Comparison of ENCODE assay signal across 15 cellular contexts in genomic region chr4:59969909-59970308, GRCh38.
DNase-seq lines count a peak whose midpoint lies in the region; ATAC-seq and TF ChIP-seq lines count a peak whose summit lies in the region.
"Had no signal": no experiment of that assay in that cellular context is flagged by ENCODE, and none has a peak within 500 bp of the region (broad histone marks: within the 10 kb centered on the region; RNA-seq: fewer than 3 reads in every experiment).

No MANE protein-coding gene starts in this region.

- H3K4me1 ChIP-seq in right atrium auricular region (no peaks in the 10 kb centered on the region), mesendoderm (ENCODE audit: control insufficient read depth, low read depth, low read length) (no peaks in the 10 kb centered on the region)
- H3K4me1 ChIP-seq: BLaER1 had no signal

- no peak overlapping the region for H3K56ac ChIP-seq in mesendoderm (ENCODE audit: low read length)

- intact Hi-C loops in Right ventricle myocardium inferior (cut with DNase I): no loop called here
- intact Hi-C loops in left cardiac atrium (cut with DNase I): no loop called here

- WGBS in mesendoderm (ENCODE audit: extremely low coverage, insufficient coverage, low lambda C conversion rate): no CpG with 5 or more reads among the region's 3 CpGs

- H3K27me3 ChIP-seq in right atrium auricular region: no peaks in the 10 kb centered on the region
- no peaks in the 10 kb centered on the region for H3K27me3 ChIP-seq in mesendoderm (ENCODE audit: insufficient read depth, low read length, poor library complexity)
- H3K27me3 ChIP-seq: BLaER1 had no signal

- no peak overlapping the region for H3K23ac ChIP-seq in mesendoderm (ENCODE audit: low read length)

- H3K36me3 ChIP-seq in right atrium auricular region: no peaks in the 10 kb centered on the region
- H3K36me3 ChIP-seq in mesendoderm (ENCODE audit: control insufficient read depth, insufficient read depth, low read length): no peaks in the 10 kb centered on the region
- H3K36me3 ChIP-seq: BLaER1 had no signal

- H2BK5ac ChIP-seq in mesendoderm (ENCODE audit: low read length): no peak overlapping the region

- H2BK15ac ChIP-seq in mesendoderm (replicated peaks; ENCODE audit: low read depth): no peak overlapping the region

- H3K27ac ChIP-seq in right atrium auricular region (no peak overlapping the region), mesendoderm (ENCODE audit: low read depth, low read length) (no peak overlapping the region)
- H3K27ac ChIP-seq: BLaER1, GM23248 had no signal

- H4K8ac ChIP-seq in mesendoderm (ENCODE audit: low read depth, low read length): peak overlapping the region; percentile 39

- no peak overlapping the region for H2BK120ac ChIP-seq in mesendoderm (ENCODE audit: low read depth, low read length)

- no peaks in the 10 kb centered on the region for H3K79me2 ChIP-seq in mesendoderm (ENCODE audit: control insufficient read depth, insufficient read depth, low read length)

- H3K18ac ChIP-seq in mesendoderm (ENCODE audit: low read length): no peak overlapping the region

- H4K5ac ChIP-seq in mesendoderm (ENCODE audit: low read length): no peak overlapping the region

- H3K79me1 ChIP-seq in mesendoderm (ENCODE audit: low read length): no peaks in the 10 kb centered on the region

- H2AK5ac ChIP-seq in mesendoderm (ENCODE audit: low read length): no peak overlapping the region

- no peak overlapping the region for H3K4ac ChIP-seq in mesendoderm (ENCODE audit: low read depth, low read length)

- H3K9ac ChIP-seq in mesendoderm (ENCODE audit: low read length): no peak overlapping the region
- H3K9ac ChIP-seq: BLaER1, GM23248 had no signal

- H3K9me3 ChIP-seq in right atrium auricular region: no peaks in the 10 kb centered on the region
- H3K9me3 ChIP-seq: BLaER1 had no signal

- ATAC-seq in Right ventricle myocardium inferior (peak; percentile 75), left cardiac atrium (peak; percentile 36 to 57), GM21515 (IDR thresholded peaks at IDR 0.05; ENCODE audit: unreplicated experiment) (no peak), GM18520 (IDR thresholded peaks at IDR 0.05; ENCODE audit: unreplicated experiment) (no peak)

- no peak overlapping the region for H3K4me2 ChIP-seq in mesendoderm (ENCODE audit: low read length)
- H3K4me2 ChIP-seq: BLaER1 had no signal

- TF ChIP-seq CTCF in right atrium auricular region (IDR thresholded peaks at IDR 0.05): no peak

- no peak for DNase-seq in Right ventricle myocardium inferior (ENCODE audit: missing footprints)
- no peak for DNase-seq in right atrium auricular region (ENCODE audit: low spot score)
- no peak for DNase-seq in left cardiac atrium
- DNase-seq in mesendoderm: no peak
- DNase-seq in OCI-M1 (lab: John Stamatoyannopoulos, UW): no peak
- DNase-seq: 8988T; CD4-positive, alpha-beta memory T cell; DMS153; DMS79; GDM1; GM23248; HCEC 1CT had no signal

- H3K4me3 ChIP-seq in right atrium auricular region (no peak overlapping the region), mesendoderm (ENCODE audit: low read length) (no peak overlapping the region)
- H3K4me3 ChIP-seq: BLaER1, GM23248 had no signal

Comparison
In these comparisons a context has a peak if more than half of its experiments do, and no peak if none do; other contexts are left out.
1. ATAC-seq: peak in Right ventricle myocardium inferior (single experiment) and left cardiac atrium (2 of 2); none in GM21515 (single experiment) and GM18520 (single experiment).